In genomic region chr1:63940440-63940839, GRCh38 we compare ENCODE assay signal across 8 cellular contexts.
"Had no signal": no experiment of that assay in that cellular context is flagged by ENCODE, and none has a peak within 500 bp of the region (broad histone marks: within the 10 kb centered on the region; RNA-seq: fewer than 3 reads in every experiment).

No MANE protein-coding gene starts in this region.

- H3K4me1 Mint-ChIP-seq: IgD-negative memory B cell had no signal

- DNase-seq: H9, HCEC 1CT, KG1 had no signal

- H2AFZ ChIP-seq: GM23338 had no signal

- H3K9me3 Mint-ChIP-seq: GM23338, H9, IgD-negative memory B cell had no signal

- H3K27ac Mint-ChIP-seq: GM23338, IgD-negative memory B cell had no signal

- H3K4me3 ChIP-seq: GM23338 had no signal

- FAIRE-seq: H1, H54, HTR-8/SVneo had no signal

- H3K36me3 Mint-ChIP-seq: IgD-negative memory B cell had no signal

- ATAC-seq: GM23338 had no signal

- H3K4me2 ChIP-seq: GM23338 had no signal

- H3K4me3 Mint-ChIP-seq: GM23338, H9, IgD-negative memory B cell had no signal
